8 cellular contexts compared by ENCODE assay signal in the genomic region with DNA sequence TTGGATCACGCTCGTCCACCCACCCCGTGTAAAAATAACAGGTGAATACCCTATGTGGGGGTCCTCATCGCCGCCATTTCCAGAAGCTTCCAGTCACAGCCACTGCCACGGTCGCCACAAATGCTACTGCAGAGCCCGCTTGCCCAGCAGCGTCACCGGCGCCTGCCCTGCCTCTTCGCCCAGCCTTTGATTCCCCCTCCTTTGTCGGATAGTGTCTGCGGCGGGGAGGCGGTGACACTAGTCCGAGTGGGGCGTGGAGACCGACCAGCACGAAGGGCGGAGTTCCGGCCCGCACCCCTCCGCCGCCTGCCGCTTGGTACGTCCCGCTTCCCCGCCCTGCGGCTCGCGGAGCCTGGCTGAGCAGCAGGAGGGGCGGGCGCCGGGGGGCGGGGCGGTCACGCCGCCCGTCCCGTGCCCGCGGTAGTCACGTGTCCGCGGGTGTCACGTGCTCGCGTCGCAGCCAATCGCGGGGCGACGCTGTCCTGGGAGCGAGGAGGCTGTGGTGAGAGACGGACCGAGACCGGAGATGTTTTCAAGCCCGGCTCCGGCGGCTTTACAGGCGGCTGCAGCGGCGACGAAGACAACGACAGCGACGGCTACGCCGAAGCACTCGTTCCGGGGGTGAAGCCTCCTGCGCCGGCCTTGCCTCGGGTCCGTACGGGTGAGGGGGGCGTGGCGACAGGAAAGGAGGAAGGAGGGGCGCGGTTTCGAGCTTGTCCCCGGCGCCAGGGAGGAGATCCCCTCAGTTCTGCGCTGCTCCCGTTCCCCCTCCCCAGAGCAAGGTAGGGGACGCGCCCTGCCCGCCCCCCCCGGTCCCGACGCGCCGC. TPM values are rescaled to one million over a fixed set of nuclear protein-coding genes. Genes with fewer than 3 reads are reported as not detected.
DNase-seq lines count a peak whose midpoint lies in the region; ATAC-seq, FAIRE-seq and TF ChIP-seq lines count a peak whose summit lies in the region.

A gene (plus strand): TSS at position 467 of the 827 bp plus-strand sequence. CDS start 45,652 bp downstream, outside the sequence.

- peak within 1 kb of the TSS; percentile 71 for H3K9ac ChIP-seq in parathyroid adenoma

- no peak for TF ChIP-seq CTCF in cardiac muscle cell (IDR thresholded peaks at IDR 0.05; ENCODE audit: low read depth, low read length)
- no peak for TF ChIP-seq CTCF in parathyroid adenoma (IDR thresholded peaks at IDR 0.05)
- TF ChIP-seq CTCF in tibial artery (IDR thresholded peaks at IDR 0.05) = no peak

- peak within 1 kb of the TSS; percentile 94 for H3K27ac ChIP-seq in cardiac muscle cell
- peak within 1 kb of the TSS; percentile 93 for H3K27ac ChIP-seq in parathyroid adenoma
- H3K27ac ChIP-seq in tibial artery = peak within 1 kb of the TSS; percentile 96 to 99

- H3K4me2 ChIP-seq in parathyroid adenoma (ENCODE audit: low read length) = peak within 1 kb of the TSS; percentile 92

- H3K27me3 Mint-ChIP-seq in activated naive CD8-positive, alpha-beta T cell treated with anti-CD3 and anti-CD28 coated beads, Interleukin-2, amount 50 U/mL, for 24 hours = no peaks in the 10 kb centered on the region

- peak within 1 kb of the TSS; percentile 98 for H3K27ac Mint-ChIP-seq in activated naive CD8-positive, alpha-beta T cell treated with anti-CD3 and anti-CD28 coated beads, Interleukin-2, amount 50 U/mL, for 24 hours

- H2AFZ ChIP-seq in parathyroid adenoma = peak within 1 kb of the TSS; percentile 91

- peaks cover 32% of the 10 kb centered on the region for H3K36me3 Mint-ChIP-seq in activated naive CD8-positive, alpha-beta T cell treated with anti-CD3 and anti-CD28 coated beads, Interleukin-2, amount 50 U/mL, for 24 hours (ENCODE audit: low read depth)

- H3K36me3 ChIP-seq in cardiac muscle cell = peaks cover 17% of the 10 kb centered on the region
- no peaks in the 10 kb centered on the region for H3K36me3 ChIP-seq in parathyroid adenoma (ENCODE audit: control insufficient read depth, insufficient read depth, low read length)
- H3K36me3 ChIP-seq in tibial artery = peaks cover 0 to 11% (median 0%) of the 10 kb centered on the region in 3 donors

- H3K4me1 Mint-ChIP-seq in activated naive CD8-positive, alpha-beta T cell treated with anti-CD3 and anti-CD28 coated beads, Interleukin-2, amount 50 U/mL, for 24 hours = peaks cover 68% of the 10 kb centered on the region

- peak; percentile 97 for FAIRE-seq in GM12892 (lab: Jason Lieb, UNC)

- intact Hi-C loops in tibial artery (cut with DNase I; ENCODE audit: low total_unique reads) = loop anchor here (2.0 kb wide), 1 partner anchor 34 kb away; a partner anchor contains a TSS

- no peaks in the 10 kb centered on the region for H3K4me1 ChIP-seq in cardiac muscle cell (ENCODE audit: low read depth)
- H3K4me1 ChIP-seq in parathyroid adenoma = peaks cover 7% of the 10 kb centered on the region
- peaks cover 0 to 39% (median 27%) of the 10 kb centered on the region in 4 donors for H3K4me1 ChIP-seq in tibial artery

- H3K9me3 Mint-ChIP-seq in activated naive CD8-positive, alpha-beta T cell treated with anti-CD3 and anti-CD28 coated beads, Interleukin-2, amount 50 U/mL, for 24 hours = no peaks in the 10 kb centered on the region

- no peaks in the 10 kb centered on the region for H3K27me3 ChIP-seq in cardiac muscle cell
- H3K27me3 ChIP-seq in parathyroid adenoma (ENCODE audit: control insufficient read depth, insufficient read depth, low read length) = no peaks in the 10 kb centered on the region
- H3K27me3 ChIP-seq in tibial artery = no peaks in the 10 kb centered on the region

- peak; percentile 90 for DNase-seq in GM12892 (ENCODE audit: insufficient read length)
- DNase-seq in NCI-H1436 (lab: John Stamatoyannopoulos, UW) = peak; percentile 93
- DNase-seq in SW480 (ENCODE audit: low spot score) = peak; percentile 97
- DNase-seq in activated naive CD8-positive, alpha-beta T cell treated with anti-CD3 and anti-CD28 coated beads, Interleukin-2, amount 50 U/mL, for 24 hours = peak; percentile 98
- peak; percentile 95 to 99 for DNase-seq in cardiac muscle cell (ENCODE audit: low read depth in 1 of 2, low spot score in 1 of 2)
- peak; percentile 97 to 99 for DNase-seq in tibial artery

- H3K79me2 ChIP-seq in parathyroid adenoma = peaks cover 33% of the 10 kb centered on the region

- H3K4me3 Mint-ChIP-seq in activated naive CD8-positive, alpha-beta T cell treated with anti-CD3 and anti-CD28 coated beads, Interleukin-2, amount 50 U/mL, for 24 hours = peak within 1 kb of the TSS; percentile 95

- ATAC-seq in HG02840 (IDR thresholded peaks at IDR 0.05; ENCODE audit: low FRiP score, unreplicated experiment) = peak; percentile 76
- ATAC-seq in activated naive CD8-positive, alpha-beta T cell treated with anti-CD3 and anti-CD28 coated beads, Interleukin-2, amount 50 U/mL, for 24 hours = peak; percentile 78

- peak; percentile 66 for TF ChIP-seq POLR2A in GM12892 (IDR thresholded peaks at IDR 0.05; ENCODE audit: low read depth, low read length)

- H3K4me3 ChIP-seq in cardiac muscle cell = peak within 1 kb of the TSS; percentile 50
- H3K4me3 ChIP-seq in parathyroid adenoma (ENCODE audit: low read depth, low read length) = peak within 1 kb of the TSS; percentile 78
- peak within 1 kb of the TSS; percentile 68 to 80 for H3K4me3 ChIP-seq in tibial artery

- H3K9me3 ChIP-seq in cardiac muscle cell (ENCODE audit: low read depth) = no peaks in the 10 kb centered on the region
- H3K9me3 ChIP-seq in parathyroid adenoma (ENCODE audit: control insufficient read depth, low read length) = no peaks in the 10 kb centered on the region
- H3K9me3 ChIP-seq in tibial artery = no peaks in the 10 kb centered on the region

RNA-seq across cellular contexts. Expression of the gene that starts here (rescaled TPM):
- 21.2 TPM for polyA plus RNA-seq in GM12892 (2012; ENCODE audit: missing spikeins)
- total RNA-seq in cardiac muscle cell = 12.6 and 88.8 TPM in 2 replicates
- polyA plus RNA-seq in cardiac muscle cell = 21.5 and 47.8 TPM in 2 replicates

Comparison
In these comparisons a context has a peak if more than half of its experiments do, and no peak if none do; other contexts are left out.
1. Peak in every context shown above with its lines: DNase-seq, ATAC-seq, H3K4me3 ChIP-seq and H3K27ac ChIP-seq.